Comparison of ENCODE assay signal across 13 cellular contexts in the genomic region with DNA sequence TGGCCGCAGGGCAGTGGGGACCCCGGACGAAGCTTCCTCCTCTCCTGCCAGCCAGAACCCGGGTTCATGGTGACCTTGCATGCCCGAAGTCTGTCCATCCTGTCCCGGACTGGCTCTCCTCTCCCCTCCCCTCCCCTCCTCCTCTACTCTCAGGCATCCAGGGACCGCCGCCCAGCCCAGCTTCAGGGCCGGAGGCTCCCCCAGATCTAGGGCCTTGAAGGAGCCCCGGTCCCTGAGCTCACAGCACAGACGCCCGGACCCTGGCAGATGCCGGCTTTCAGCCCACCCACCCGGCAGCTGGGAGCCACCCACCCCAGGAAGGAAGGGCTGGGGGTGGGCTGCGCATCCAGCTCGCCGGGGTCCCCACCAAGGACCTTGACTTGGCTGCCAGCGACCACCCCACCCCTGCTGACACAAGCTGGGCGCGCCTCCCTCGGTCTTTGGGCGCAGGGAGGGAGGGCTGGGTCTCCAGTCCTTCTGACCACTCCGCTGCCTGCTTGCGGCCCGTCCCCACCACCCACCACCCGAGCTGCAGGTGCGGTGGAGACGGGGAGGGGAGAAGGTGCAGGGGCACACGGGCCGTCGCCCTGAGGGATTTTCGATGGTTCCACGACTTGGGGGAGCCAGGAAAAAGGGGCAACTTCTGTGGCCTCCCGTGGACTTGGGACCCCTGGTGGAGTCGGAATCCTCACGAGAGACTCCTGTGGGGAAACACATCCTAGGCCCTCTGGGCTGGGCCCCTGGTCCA. TPM values are rescaled to one million over a fixed set of nuclear protein-coding genes. Genes with fewer than 3 reads are reported as not detected.
A peak's percentile ranks its signal among the peaks of the same experiment; 100 is the strongest.
DNase-seq lines count a peak whose midpoint lies in the region; ATAC-seq and TF ChIP-seq lines count a peak whose summit lies in the region.
"Had no signal": no experiment of that assay in that cellular context is flagged by ENCODE, and none has a peak within 500 bp of the region (broad histone marks: within the 10 kb centered on the region; RNA-seq: fewer than 3 reads in every experiment).

No MANE protein-coding gene starts in this region.

- H3K4me3 ChIP-seq in SK-N-SH (ENCODE audit: low read depth in 2 of 2, low read length in 1 of 2): no peak overlapping the region
- no peak overlapping the region for H3K4me3 ChIP-seq in neural progenitor cell
- peak overlapping the region in 1 of 2 donors; percentile 3 for H3K4me3 ChIP-seq in uterus
- H3K4me3 ChIP-seq in tibial artery: peak overlapping the region in 1 of 2 donors; percentile 17

- H3K27me3 ChIP-seq in SK-N-SH (ENCODE audit: insufficient read depth): no peaks in the 10 kb centered on the region
- no peaks in the 10 kb centered on the region for H3K27me3 ChIP-seq in neural progenitor cell
- H3K27me3 ChIP-seq in uterus: no peaks in the 10 kb centered on the region
- H3K27me3 ChIP-seq in tibial artery: peaks cover 0 to 60% of the 10 kb centered on the region in 2 donors

- H3K4me2 ChIP-seq in SK-N-SH: no peak overlapping the region
- H3K4me2 ChIP-seq in neural progenitor cell: peak overlapping the region; percentile 50

- no peak for TF ChIP-seq EP300 in SK-N-SH (IDR thresholded peaks at IDR 0.05; ENCODE audit: borderline replicate concordance in 1 of 2, low read depth in 1 of 2, low read length in 1 of 2)

- H3K4me1 ChIP-seq in SK-N-SH (ENCODE audit: control insufficient read depth in 1 of 2, insufficient read depth in 2 of 2, low read depth in 1 of 2, low read length in 1 of 2) (peaks cover 0 to 52% of the 10 kb centered on the region in 2 experiments; a peak in 1 of 4 replicates), neural progenitor cell (peaks cover 40% of the 10 kb centered on the region), uterus (peaks cover 0 to 36% of the 10 kb centered on the region in 2 donors), tibial artery (peaks cover 0 to 41% (median 22%) of the 10 kb centered on the region in 4 donors)

- intact Hi-C loops in Right ventricle myocardium superior (cut with DNase I): no loop called here
- intact Hi-C loops in uterus (cut with DNase I; ENCODE audit: low total_unique reads): no loop called here
- intact Hi-C loops in tibial artery (cut with DNase I; ENCODE audit: low total_unique reads): no loop called here

- H3K27ac ChIP-seq in SK-N-SH (ENCODE audit: low read depth in 2 of 2, low read length in 1 of 2) (no peak overlapping the region; a peak in 1 of 4 replicates), neural progenitor cell (no peak overlapping the region), uterus (peak overlapping the region; percentile 74 to 80), tibial artery (peak overlapping the region in 1 of 2 donors; percentile 29)

- CTCF ChIA-PET in SK-N-SH (lab: Yijun Ruan, JAX): interaction anchor here (0.8 to 3.0 kb wide), 4 partner anchors 8 to 80 kb away, joined by 3 to 17 read pairs (median 10); no protein-coding TSS in a partner anchor

- H3K9me2 ChIP-seq in SK-N-SH: no peaks in the 10 kb centered on the region

- H3F3A ChIP-seq in SK-N-SH (replicated peaks; ENCODE audit: insufficient read depth): no peaks in the 10 kb centered on the region
- H3F3A ChIP-seq in neural progenitor cell (ENCODE audit: low read depth): peaks cover 29% of the 10 kb centered on the region

- no peak for TF ChIP-seq RAD21 in SK-N-SH (IDR thresholded peaks at IDR 0.05; ENCODE audit: low read length)

- H3K79me2 ChIP-seq in SK-N-SH (ENCODE audit: insufficient read depth) (no peaks in the 10 kb centered on the region), neural progenitor cell (ENCODE audit: low read depth) (no peaks in the 10 kb centered on the region)

- 38% methylated on average over 5 of the region's 36 CpGs for WGBS in SK-N-SH (ENCODE audit: low lambda C conversion rate)

- H3K9me3 Mint-ChIP-seq in neural progenitor cell: peaks cover 5% of the 10 kb centered on the region
- H3K9me3 Mint-ChIP-seq: T-helper 1 cell treated with Interleukin-12 subunit alpha and Interleukin-12 subunit beta and Interleukin-4 antibody, amounts not matched to agents 30 μg/mL and 1 μg/mL, for 36 hours had no signal

- no peak overlapping the region for H3K27ac Mint-ChIP-seq in neural progenitor cell
- H3K27ac Mint-ChIP-seq: T-helper 1 cell treated with Interleukin-12 subunit alpha and Interleukin-12 subunit beta and Interleukin-4 antibody, amounts not matched to agents 30 μg/mL and 1 μg/mL, for 36 hours had no signal

- no peaks in the 10 kb centered on the region for H4K20me1 ChIP-seq in SK-N-SH (ENCODE audit: insufficient read depth)
- no peaks in the 10 kb centered on the region for H4K20me1 ChIP-seq in neural progenitor cell (ENCODE audit: low read depth)

- ATAC-seq in SK-N-SH treated with all-trans-retinoic acid at 6 μM for 48 hours (no peak), Right ventricle myocardium superior (ENCODE audit: poor library complexity) (peak; percentile 5), HG03378 (IDR thresholded peaks at IDR 0.05; ENCODE audit: unreplicated experiment) (no peak), HG02642 (IDR thresholded peaks at IDR 0.05; ENCODE audit: poor library complexity, unreplicated experiment) (no peak)

- POLR2A ChIA-PET in SK-N-SH (lab: Yijun Ruan, JAX): interaction anchor here (0.9 to 2.6 kb wide), 2 partner anchors 9 to 115 kb away, joined by 3 to 12 read pairs; a partner anchor contains a TSS

- H3K36me3 ChIP-seq in SK-N-SH (replicated peaks in 1 of 2; ENCODE audit: control insufficient read depth in 1 of 2, insufficient read depth in 2 of 2, low read length in 1 of 2) (peaks cover 0 to 2% of the 10 kb centered on the region in 2 experiments), neural progenitor cell (no peaks in the 10 kb centered on the region), uterus (no peaks in the 10 kb centered on the region), tibial artery (no peaks in the 10 kb centered on the region)

- TF ChIP-seq CTCF in SK-N-SH (IDR thresholded peaks at IDR 0.05) (no peak), neural progenitor cell (IDR thresholded peaks at IDR 0.05) (no peak), uterus (IDR thresholded peaks at IDR 0.05) (no peak), tibial artery (IDR thresholded peaks at IDR 0.05) (no peak)

- peaks cover 4% of the 10 kb centered on the region for H3K27me3 Mint-ChIP-seq in neural progenitor cell (ENCODE audit: insufficient read depth, low read depth)

- H3K4me3 Mint-ChIP-seq in neural progenitor cell: no peak overlapping the region
- H3K4me3 Mint-ChIP-seq: T-helper 1 cell treated with Interleukin-12 subunit alpha and Interleukin-12 subunit beta and Interleukin-4 antibody, amounts not matched to agents 30 μg/mL and 1 μg/mL, for 36 hours had no signal

- H3K36me3 Mint-ChIP-seq in neural progenitor cell: no peaks in the 10 kb centered on the region

- TF ChIP-seq POLR2A in uterus (IDR thresholded peaks at IDR 0.05): no peak

- H3K9me3 ChIP-seq in SK-N-SH (no peaks in the 10 kb centered on the region), neural progenitor cell (ENCODE audit: low read depth) (no peaks in the 10 kb centered on the region), uterus (no peaks in the 10 kb centered on the region), tibial artery (no peaks in the 10 kb centered on the region)

- DNase-seq in SK-N-SH: peak; percentile 61
- no peak for DNase-seq in Right ventricle myocardium superior
- DNase-seq in neural progenitor cell (ENCODE audit: low spot score): no peak
- DNase-seq in uterus: peak in 1 of 2 donors; percentile 31
- DNase-seq in tibial artery: no peak
- DNase-seq: NCI-H187; NK-92 treated with Interleukin-12 subunit alpha and Interleukin-12 subunit beta, amount 100 ng/mL, for 24 hours; occipital lobe had no signal

- no peak overlapping the region for H3K9ac ChIP-seq in SK-N-SH
- H3K9ac ChIP-seq in neural progenitor cell: no peak overlapping the region

- H2AFZ ChIP-seq in SK-N-SH (ENCODE audit: low read depth): no peak overlapping the region
- H2AFZ ChIP-seq in neural progenitor cell (replicated peaks): no peak overlapping the region

- H3K4me1 Mint-ChIP-seq in neural progenitor cell: peaks cover 36% of the 10 kb centered on the region

TF ChIP-seq in SK-N-SH, 30 proteins besides CTCF, POLR2A, EP300 and RAD21 (continues in another document):
- TF ChIP-seq RFX5 (IDR thresholded peaks at IDR 0.05; ENCODE audit: low read length): no peak
- no peak for TF ChIP-seq POLR2AphosphoS5 (IDR thresholded peaks at IDR 0.05; ENCODE audit: low read depth, low read length)
- no peak for TF ChIP-seq CHD2 (IDR thresholded peaks at IDR 0.05; ENCODE audit: low read length, partially characterized antibody)
- TF ChIP-seq RCOR1 (IDR thresholded peaks at IDR 0.05; ENCODE audit: low read length): no peak
- no peak for TF ChIP-seq ELF1 (IDR thresholded peaks at IDR 0.05)

TF ChIP-seq in SK-N-SH treated with all-trans-retinoic acid at 6 μM for 48 hours, 23 proteins besides CTCF, POLR2A, EP300 and RAD21 (continues in another document):
- TF ChIP-seq ZNF70 (CRISPR knock-in tag; IDR thresholded peaks at IDR 0.05) (no peak), ZFP3 (CRISPR knock-in tag; IDR thresholded peaks at IDR 0.05) (no peak)

RNA-seq across cellular contexts. Expression of a gene that starts 5.8 kb away (rescaled TPM):
- not detected in 2 replicates for polyA plus RNA-seq in SK-N-SH (2012; rRNA removed)
- polyA plus RNA-seq in SK-N-SH (2012; cell fraction: cytosol; rRNA removed): not detected in 2 replicates
- polyA plus RNA-seq in SK-N-SH (2012; cell fraction: nucleus; rRNA removed): not detected in 2 replicates
- total RNA-seq in Right ventricle myocardium superior (not detected), neural progenitor cell (ENCODE audit: low replicate concordance) (not detected in 2 replicates), uterus (not detected)
- total RNA-seq: A172, occipital lobe had no signal

RNA-seq across cellular contexts. Expression of a gene that starts 9.5 kb away (rescaled TPM):
- 137 and 161 TPM in 2 replicates for polyA plus RNA-seq in SK-N-SH (2012; rRNA removed)
- polyA plus RNA-seq in SK-N-SH (2012; cell fraction: cytosol; rRNA removed): 108 and 143 TPM in 2 replicates
- 139 and 148 TPM in 2 replicates for polyA plus RNA-seq in SK-N-SH (2012; cell fraction: nucleus; rRNA removed)
- total RNA-seq in Right ventricle myocardium superior: 69.0 TPM
- 66.6 and 80.1 TPM in 2 replicates for total RNA-seq in neural progenitor cell (ENCODE audit: low replicate concordance)
- total RNA-seq in uterus: 10 to 100 TPM; 44.1 to 77.8 (median 62.0) TPM

RNA-seq across cellular contexts. Expression of a gene that starts 24.5 kb away (rescaled TPM):
- 0.11 and 0.15 TPM in 2 replicates for polyA plus RNA-seq in SK-N-SH (2012; rRNA removed)
- 0.10 and 0.26 TPM in 2 replicates for polyA plus RNA-seq in SK-N-SH (2012; cell fraction: cytosol; rRNA removed)
- 0.43 and 0.71 TPM in 2 replicates for polyA plus RNA-seq in SK-N-SH (2012; cell fraction: nucleus; rRNA removed)
- total RNA-seq in Right ventricle myocardium superior (13.5 TPM), neural progenitor cell (ENCODE audit: low replicate concordance) (8.1 and 13.9 TPM in 2 replicates), uterus (10 to 100 TPM in 3 of 4 donors, 1 to 10 TPM in 1; 5.0 to 62.8 (median 38.8) TPM)

RNA-seq across cellular contexts. Expression of a gene that starts 39.4 kb away (rescaled TPM):
- polyA plus RNA-seq in SK-N-SH (2012; rRNA removed): 24.2 and 26.2 TPM in 2 replicates
- 13.7 and 19.3 TPM in 2 replicates for polyA plus RNA-seq in SK-N-SH (2012; cell fraction: cytosol; rRNA removed)
- 25.6 and 26.2 TPM in 2 replicates for polyA plus RNA-seq in SK-N-SH (2012; cell fraction: nucleus; rRNA removed)
- total RNA-seq in Right ventricle myocardium superior (42.3 TPM), neural progenitor cell (ENCODE audit: low replicate concordance) (17.2 and 37.9 TPM in 2 replicates), uterus (10 to 100 TPM; 10.9 to 39.8 (median 25.6) TPM)

Comparison
In these comparisons a context has a peak if more than half of its experiments do, and no peak if none do; other contexts are left out.
1. H3K27ac ChIP-seq: peak in uterus (2 of 2); none in SK-N-SH (0 of 2) and neural progenitor cell (single experiment).